1 cellular context compared by ENCODE assay signal in the genomic region with DNA sequence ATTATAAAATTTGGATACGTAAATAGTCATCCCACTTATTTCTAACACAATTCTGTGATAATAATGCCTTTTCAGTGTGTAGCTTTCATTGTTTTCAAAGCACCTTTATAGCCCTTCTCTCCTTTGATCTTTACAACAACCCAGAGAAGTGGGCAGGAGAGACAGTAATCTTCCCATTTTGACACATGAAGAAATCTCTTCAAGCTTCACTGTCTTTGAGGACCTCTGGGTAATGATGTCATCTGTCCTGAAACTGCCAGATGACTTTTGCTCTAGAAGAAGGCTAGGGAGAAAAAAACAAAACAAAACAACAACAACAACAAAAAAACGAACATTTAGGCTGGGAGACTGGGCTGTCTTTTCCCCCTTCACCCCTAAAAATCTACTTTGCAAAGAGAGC.
TF ChIP-seq lines count a peak whose summit lies in the region.

No MANE protein-coding gene starts in this region.

TF ChIP-seq in GM23338, 12 proteins besides CTCF, POLR2A, EP300 and RAD21 (continued from another document):
- no peak for TF ChIP-seq ZNF462 (CRISPR knock-in tag; IDR thresholded peaks at IDR 0.05)
- TF ChIP-seq REST (IDR thresholded peaks at IDR 0.05; ENCODE audit: unreplicated experiment) = no peak
- TF ChIP-seq EZH2phosphoT487 (IDR thresholded peaks at IDR 0.05; ENCODE audit: unreplicated experiment) = no peak
